9 cellular contexts compared by ENCODE assay signal in genomic region chr22:22802346-22802970, GRCh38.
DNase-seq lines count a peak whose midpoint lies in the region; ATAC-seq and TF ChIP-seq lines count a peak whose summit lies in the region.
"Had no signal": no experiment of that assay in that cellular context is flagged by ENCODE, and none has a peak within 500 bp of the region (broad histone marks: within the 10 kb centered on the region; RNA-seq: fewer than 3 reads in every experiment).

No MANE protein-coding gene starts in this region.

- H3K4me1 ChIP-seq in A673 (ENCODE audit: insufficient read depth, low read length, poor library complexity, severe bottlenecking) (no peaks in the 10 kb centered on the region), mesenchymal stem cell (ENCODE audit: control insufficient read depth, insufficient read depth, low read depth, low read length) (no peaks in the 10 kb centered on the region)
- H3K4me1 ChIP-seq: colonic mucosa had no signal

- H3K36me3 ChIP-seq in A673 (ENCODE audit: insufficient read depth, low read length, poor library complexity, severe bottlenecking) (no peaks in the 10 kb centered on the region), mesenchymal stem cell (ENCODE audit: control insufficient read depth in 1 of 2, insufficient read depth in 2 of 2, low read depth in 1 of 2, low read length in 2 of 2) (no peaks in the 10 kb centered on the region)
- H3K36me3 ChIP-seq: colonic mucosa had no signal

- no TSS peak for BruUV-seq in A673 (replicated peaks; lab: Mats Ljungman, UMichigan)

- POLR2A ChIA-PET in A673 (lab: Charles Lee; ENCODE audit: low non-redundant PET): no interaction called here

- H3K4ac ChIP-seq in mesenchymal stem cell (ENCODE audit: low read depth in 1 of 2, low read length in 2 of 2): no peak overlapping the region

- no peak overlapping the region for H2AFZ ChIP-seq in mesenchymal stem cell (ENCODE audit: low read depth, low read length)

- H3K4me3 ChIP-seq in A673 (ENCODE audit: low read depth, low read length, poor library complexity, severe bottlenecking) (no peak overlapping the region), GM12864 (ENCODE audit: low read depth, low read length) (no peak overlapping the region), fibroblast of villous mesenchyme (ENCODE audit: low read depth, low read length) (no peak overlapping the region), mesenchymal stem cell (ENCODE audit: insufficient read depth in 1 of 2, low read depth in 1 of 2, low read length in 2 of 2) (no peak overlapping the region)
- H3K4me3 ChIP-seq: colonic mucosa had no signal

- intact Hi-C loops in A673 (cut with micrococcal nuclease; ENCODE audit: unreplicated experiment): no loop called here

- H3K23ac ChIP-seq in mesenchymal stem cell (ENCODE audit: low read length in 2 of 2): no peak overlapping the region

- H3K4me2 ChIP-seq in mesenchymal stem cell (ENCODE audit: low read length, poor library complexity, severe bottlenecking): no peak overlapping the region

- no peak overlapping the region for H2BK15ac ChIP-seq in mesenchymal stem cell (ENCODE audit: low read depth, poor library complexity, severe bottlenecking)

- CTCF ChIA-PET in A673 (lab: Charles Lee): interaction anchor here (0.8 to 1.0 kb wide), 2 partner anchors 64 to 82 kb away, joined by 3 read pairs; no protein-coding TSS in a partner anchor

- no peaks in the 10 kb centered on the region for H3K9me3 ChIP-seq in A673 (ENCODE audit: low read depth, low read length, poor library complexity, severe bottlenecking)
- no peaks in the 10 kb centered on the region for H3K9me3 ChIP-seq in mesenchymal stem cell (ENCODE audit: control insufficient read depth, low read length)
- H3K9me3 ChIP-seq: colonic mucosa had no signal

- H4K8ac ChIP-seq in mesenchymal stem cell (ENCODE audit: low read length): no peak overlapping the region

- H2BK120ac ChIP-seq in mesenchymal stem cell (ENCODE audit: low read depth, low read length): no peak overlapping the region

- no peak overlapping the region for H3K18ac ChIP-seq in mesenchymal stem cell (ENCODE audit: low read depth in 1 of 2, low read length in 2 of 2)

- DNase-seq in A673 (ENCODE audit: low spot score): peak; percentile 19
- DNase-seq in GM12864 (ENCODE audit: low read depth): no peak
- peak; percentile 24 for DNase-seq in OCI-M1 (lab: John Stamatoyannopoulos, UW)
- DNase-seq in fibroblast of villous mesenchyme (ENCODE audit: low read depth): no peak
- DNase-seq in mesenchymal stem cell: no peak
- DNase-seq in islet precursor cell: no peak
- DNase-seq: colonic mucosa had no signal

- no peak overlapping the region for H4K91ac ChIP-seq in mesenchymal stem cell (ENCODE audit: low read length)

- no peak overlapping the region for H3K9ac ChIP-seq in mesenchymal stem cell (ENCODE audit: low read length)

- no peak overlapping the region for H3K14ac ChIP-seq in mesenchymal stem cell (ENCODE audit: low read length in 2 of 2)

- no peak for ATAC-seq in GM18868 (IDR thresholded peaks at IDR 0.05; ENCODE audit: unreplicated experiment)
- ATAC-seq in GM19467 (IDR thresholded peaks at IDR 0.05; ENCODE audit: unreplicated experiment): no peak

- H2AK5ac ChIP-seq in mesenchymal stem cell (ENCODE audit: low read length, severe bottlenecking): no peak overlapping the region

- no peak overlapping the region for H2BK12ac ChIP-seq in mesenchymal stem cell (ENCODE audit: low read length in 2 of 2)

- TF ChIP-seq CTCF in A673 (conservative IDR thresholded peaks at IDR 0.05; ENCODE audit: low read depth, low read length): peak; percentile 52
- peak; percentile 77 for TF ChIP-seq CTCF in GM12864 (IDR thresholded peaks at IDR 0.05; ENCODE audit: low read depth, low read length, missing control alignments)
- peak; percentile 19 for TF ChIP-seq CTCF in fibroblast of villous mesenchyme (IDR thresholded peaks at IDR 0.05; ENCODE audit: insufficient read depth, low read depth, low read length)

- WGBS in mesenchymal stem cell: 57% methylated on average over 5 of the region's 5 CpGs

- no peaks in the 10 kb centered on the region for H3K79me1 ChIP-seq in mesenchymal stem cell (replicated peaks; ENCODE audit: low read length, poor library complexity, severe bottlenecking)

- H2BK5ac ChIP-seq in mesenchymal stem cell (ENCODE audit: low read depth, low read length, poor library complexity, severe bottlenecking): no peak overlapping the region

- no peak overlapping the region for H3K27ac ChIP-seq in A673 (ENCODE audit: low read depth, low read length, poor library complexity, severe bottlenecking)
- no peak overlapping the region for H3K27ac ChIP-seq in mesenchymal stem cell (ENCODE audit: low read length, poor library complexity, severe bottlenecking)
- H3K27ac ChIP-seq: colonic mucosa had no signal

- H3K27me3 ChIP-seq in A673 (replicated peaks; ENCODE audit: insufficient read depth, low read depth, low read length, poor library complexity): peaks cover 20% of the 10 kb centered on the region
- H3K27me3 ChIP-seq in mesenchymal stem cell (ENCODE audit: control insufficient read depth in 1 of 2, insufficient read depth in 1 of 2, low read length in 2 of 2): peaks cover 3 to 53% of the 10 kb centered on the region in 2 experiments
- H3K27me3 ChIP-seq: colonic mucosa had no signal

Comparison
In these comparisons a context has a peak if more than half of its experiments do, and no peak if none do; other contexts are left out.
1. DNase-seq: peak in A673 (single experiment) and OCI-M1 (single experiment); none in GM12864 (single experiment), fibroblast of villous mesenchyme (single experiment), mesenchymal stem cell (single experiment) and islet precursor cell (single experiment).
2. CTCF ChIP-seq: peak in every context shown above with its lines; median percentile 77 in GM12864; 52 in A673; 19 in fibroblast of villous mesenchyme.